Comparison of ENCODE assay signal across 1 cellular context in genomic region chr1:160519542-160520435, GRCh38.
TF ChIP-seq lines count a peak whose summit lies in the region.

No MANE protein-coding gene starts in this region.

TF ChIP-seq in K562, 482 proteins besides CTCF, POLR2A, EP300 and RAD21 (continued from another document and continues in another):
- TF ChIP-seq ZNF174 (CRISPR knock-in tag; IDR thresholded peaks at IDR 0.05) (no peak), PHF20 (IDR thresholded peaks at IDR 0.05; ENCODE audit: partially characterized antibody) (no peak), HDAC3 (IDR thresholded peaks at IDR 0.05; ENCODE audit: borderline replicate concordance, partially characterized antibody) (no peak), ZNF766 (CRISPR knock-in tag; conservative IDR thresholded peaks at IDR 0.05) (peak; percentile 50; the same call in 1 of the 2 replicates), SIN3B (IDR thresholded peaks at IDR 0.05; ENCODE audit: low read depth) (no peak), SOX6 (IDR thresholded peaks at IDR 0.05) (peak; percentile 77; the same call in 1 of the 2 replicates), NFATC3 (IDR thresholded peaks at IDR 0.05) (no peak), JUNB (CRISPR knock-in tag; conservative IDR thresholded peaks at IDR 0.05) (no peak), MCM3 (IDR thresholded peaks at IDR 0.05) (no peak), MBD2 (IDR thresholded peaks at IDR 0.05; ENCODE audit: borderline replicate concordance, low read depth) (no peak), HIVEP1 (CRISPR knock-in tag; IDR thresholded peaks at IDR 0.05) (no peak), NELFE (IDR thresholded peaks at IDR 0.05; ENCODE audit: insufficient read depth, insufficient read length) (no peak), TOE1 (IDR thresholded peaks at IDR 0.05; ENCODE audit: borderline replicate concordance) (no peak), TOE1 (CRISPR knock-in tag; IDR thresholded peaks at IDR 0.05; ENCODE audit: borderline replicate concordance, low read depth) (no peak), ZC3H8 (IDR thresholded peaks at IDR 0.05) (no peak), EP400 (IDR thresholded peaks at IDR 0.05) (no peak), NR2F6 (CRISPR knock-in tag; IDR thresholded peaks at IDR 0.05) (no peak), DNMT1 (IDR thresholded peaks at IDR 0.05) (no peak), FOXM1 (IDR thresholded peaks at IDR 0.05; ENCODE audit: low read depth) (peak; percentile 79; the same call in 1 of the 2 replicates), FOXM1 (CRISPR knock-in tag; IDR thresholded peaks at IDR 0.05; ENCODE audit: low read depth) (no peak), L3MBTL2 (IDR thresholded peaks at IDR 0.05) (peak; percentile 68; the same call in 1 of the 2 replicates), KAT8 (IDR thresholded peaks at IDR 0.05; ENCODE audit: low read depth) (no peak), PHTF2 (CRISPR knock-in tag; IDR thresholded peaks at IDR 0.05) (no peak), EWSR1 (IDR thresholded peaks at IDR 0.05; ENCODE audit: borderline replicate concordance, low read depth, partially characterized antibody) (no peak), SMAD3 (CRISPR knock-in tag; conservative IDR thresholded peaks at IDR 0.05) (no peak), HDAC1 (IDR thresholded peaks at IDR 0.05) (peak in 1 of 2 experiments; percentile 59; a peak in 1 of 4 replicates), SP2 (IDR thresholded peaks at IDR 0.05; ENCODE audit: extremely low read depth, low read depth, low read length, poor library complexity, severe bottlenecking) (no peak), KLF1 (tag; IDR thresholded peaks at IDR 0.05) (no peak), DACH1 (IDR thresholded peaks at IDR 0.05; ENCODE audit: partially characterized antibody) (no peak), ZNF316 (IDR thresholded peaks at IDR 0.05) (no peak), CC2D1A (IDR thresholded peaks at IDR 0.05) (peak; percentile 64; the same call in 1 of the 2 replicates), ZNF407 (IDR thresholded peaks at IDR 0.05; ENCODE audit: low read depth) (no peak)
- TF ChIP-seq, protein P1, sequence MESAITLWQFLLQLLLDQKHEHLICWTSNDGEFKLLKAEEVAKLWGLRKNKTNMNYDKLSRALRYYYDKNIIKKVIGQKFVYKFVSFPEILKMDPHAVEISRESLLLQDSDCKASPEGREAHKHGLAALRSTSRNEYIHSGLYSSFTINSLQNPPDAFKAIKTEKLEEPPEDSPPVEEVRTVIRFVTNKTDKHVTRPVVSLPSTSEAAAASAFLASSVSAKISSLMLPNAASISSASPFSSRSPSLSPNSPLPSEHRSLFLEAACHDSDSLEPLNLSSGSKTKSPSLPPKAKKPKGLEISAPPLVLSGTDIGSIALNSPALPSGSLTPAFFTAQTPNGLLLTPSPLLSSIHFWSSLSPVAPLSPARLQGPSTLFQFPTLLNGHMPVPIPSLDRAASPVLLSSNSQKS (CRISPR knock-in tag; IDR thresholded peaks at IDR 0.05), result no peak
- TF ChIP-seq, protein P2, sequence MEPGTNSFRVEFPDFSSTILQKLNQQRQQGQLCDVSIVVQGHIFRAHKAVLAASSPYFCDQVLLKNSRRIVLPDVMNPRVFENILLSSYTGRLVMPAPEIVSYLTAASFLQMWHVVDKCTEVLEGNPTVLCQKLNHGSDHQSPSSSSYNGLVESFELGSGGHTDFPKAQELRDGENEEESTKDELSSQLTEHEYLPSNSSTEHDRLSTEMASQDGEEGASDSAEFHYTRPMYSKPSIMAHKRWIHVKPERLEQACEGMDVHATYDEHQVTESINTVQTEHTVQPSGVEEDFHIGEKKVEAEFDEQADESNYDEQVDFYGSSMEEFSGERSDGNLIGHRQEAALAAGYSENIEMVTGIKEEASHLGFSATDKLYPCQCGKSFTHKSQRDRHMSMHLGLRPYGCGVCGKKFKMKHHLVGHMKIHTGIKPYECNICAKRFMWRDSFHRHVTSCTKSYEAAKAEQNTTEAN (CRISPR knock-in tag; IDR thresholded peaks at IDR 0.05), result no peak
- TF ChIP-seq, protein P3, sequence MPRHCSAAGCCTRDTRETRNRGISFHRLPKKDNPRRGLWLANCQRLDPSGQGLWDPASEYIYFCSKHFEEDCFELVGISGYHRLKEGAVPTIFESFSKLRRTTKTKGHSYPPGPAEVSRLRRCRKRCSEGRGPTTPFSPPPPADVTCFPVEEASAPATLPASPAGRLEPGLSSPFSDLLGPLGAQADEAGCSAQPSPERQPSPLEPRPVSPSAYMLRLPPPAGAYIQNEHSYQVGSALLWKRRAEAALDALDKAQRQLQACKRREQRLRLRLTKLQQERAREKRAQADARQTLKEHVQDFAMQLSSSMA (CRISPR knock-in tag; IDR thresholded peaks at IDR 0.05), result no peak
- TF ChIP-seq, protein P4, sequence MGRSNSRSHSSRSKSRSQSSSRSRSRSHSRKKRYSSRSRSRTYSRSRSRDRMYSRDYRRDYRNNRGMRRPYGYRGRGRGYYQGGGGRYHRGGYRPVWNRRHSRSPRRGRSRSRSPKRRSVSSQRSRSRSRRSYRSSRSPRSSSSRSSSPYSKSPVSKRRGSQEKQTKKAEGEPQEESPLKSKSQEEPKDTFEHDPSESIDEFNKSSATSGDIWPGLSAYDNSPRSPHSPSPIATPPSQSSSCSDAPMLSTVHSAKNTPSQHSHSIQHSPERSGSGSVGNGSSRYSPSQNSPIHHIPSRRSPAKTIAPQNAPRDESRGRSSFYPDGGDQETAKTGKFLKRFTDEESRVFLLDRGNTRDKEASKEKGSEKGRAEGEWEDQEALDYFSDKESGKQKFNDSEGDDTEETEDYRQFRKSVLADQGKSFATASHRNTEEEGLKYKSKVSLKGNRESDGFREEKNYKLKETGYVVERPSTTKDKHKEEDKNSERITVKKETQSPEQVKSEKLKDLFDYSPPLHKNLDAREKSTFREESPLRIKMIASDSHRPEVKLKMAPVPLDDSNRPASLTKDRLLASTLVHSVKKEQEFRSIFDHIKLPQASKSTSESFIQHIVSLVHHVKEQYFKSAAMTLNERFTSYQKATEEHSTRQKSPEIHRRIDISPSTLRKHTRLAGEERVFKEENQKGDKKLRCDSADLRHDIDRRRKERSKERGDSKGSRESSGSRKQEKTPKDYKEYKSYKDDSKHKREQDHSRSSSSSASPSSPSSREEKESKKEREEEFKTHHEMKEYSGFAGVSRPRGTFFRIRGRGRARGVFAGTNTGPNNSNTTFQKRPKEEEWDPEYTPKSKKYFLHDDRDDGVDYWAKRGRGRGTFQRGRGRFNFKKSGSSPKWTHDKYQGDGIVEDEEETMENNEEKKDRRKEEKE (IDR thresholded peaks at IDR 0.05; ENCODE audit: borderline replicate concordance in 1 of 2, control insufficient read depth in 1 of 2, low read depth in 2 of 2, low read length in 1 of 2), result no peak
- TF ChIP-seq, protein P5, sequence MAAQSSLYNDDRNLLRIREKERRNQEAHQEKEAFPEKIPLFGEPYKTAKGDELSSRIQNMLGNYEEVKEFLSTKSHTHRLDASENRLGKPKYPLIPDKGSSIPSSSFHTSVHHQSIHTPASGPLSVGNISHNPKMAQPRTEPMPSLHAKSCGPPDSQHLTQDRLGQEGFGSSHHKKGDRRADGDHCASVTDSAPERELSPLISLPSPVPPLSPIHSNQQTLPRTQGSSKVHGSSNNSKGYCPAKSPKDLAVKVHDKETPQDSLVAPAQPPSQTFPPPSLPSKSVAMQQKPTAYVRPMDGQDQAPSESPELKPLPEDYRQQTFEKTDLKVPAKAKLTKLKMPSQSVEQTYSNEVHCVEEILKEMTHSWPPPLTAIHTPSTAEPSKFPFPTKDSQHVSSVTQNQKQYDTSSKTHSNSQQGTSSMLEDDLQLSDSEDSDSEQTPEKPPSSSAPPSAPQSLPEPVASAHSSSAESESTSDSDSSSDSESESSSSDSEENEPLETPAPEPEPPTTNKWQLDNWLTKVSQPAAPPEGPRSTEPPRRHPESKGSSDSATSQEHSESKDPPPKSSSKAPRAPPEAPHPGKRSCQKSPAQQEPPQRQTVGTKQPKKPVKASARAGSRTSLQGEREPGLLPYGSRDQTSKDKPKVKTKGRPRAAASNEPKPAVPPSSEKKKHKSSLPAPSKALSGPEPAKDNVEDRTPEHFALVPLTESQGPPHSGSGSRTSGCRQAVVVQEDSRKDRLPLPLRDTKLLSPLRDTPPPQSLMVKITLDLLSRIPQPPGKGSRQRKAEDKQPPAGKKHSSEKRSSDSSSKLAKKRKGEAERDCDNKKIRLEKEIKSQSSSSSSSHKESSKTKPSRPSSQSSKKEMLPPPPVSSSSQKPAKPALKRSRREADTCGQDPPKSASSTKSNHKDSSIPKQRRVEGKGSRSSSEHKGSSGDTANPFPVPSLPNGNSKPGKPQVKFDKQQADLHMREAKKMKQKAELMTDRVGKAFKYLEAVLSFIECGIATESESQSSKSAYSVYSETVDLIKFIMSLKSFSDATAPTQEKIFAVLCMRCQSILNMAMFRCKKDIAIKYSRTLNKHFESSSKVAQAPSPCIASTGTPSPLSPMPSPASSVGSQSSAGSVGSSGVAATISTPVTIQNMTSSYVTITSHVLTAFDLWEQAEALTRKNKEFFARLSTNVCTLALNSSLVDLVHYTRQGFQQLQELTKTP (IDR thresholded peaks at IDR 0.05; ENCODE audit: low read depth in 1 of 2, partially characterized antibody in 2 of 2), result peak in 1 of 2 experiments; percentile 18
- TF ChIP-seq, protein P6, sequence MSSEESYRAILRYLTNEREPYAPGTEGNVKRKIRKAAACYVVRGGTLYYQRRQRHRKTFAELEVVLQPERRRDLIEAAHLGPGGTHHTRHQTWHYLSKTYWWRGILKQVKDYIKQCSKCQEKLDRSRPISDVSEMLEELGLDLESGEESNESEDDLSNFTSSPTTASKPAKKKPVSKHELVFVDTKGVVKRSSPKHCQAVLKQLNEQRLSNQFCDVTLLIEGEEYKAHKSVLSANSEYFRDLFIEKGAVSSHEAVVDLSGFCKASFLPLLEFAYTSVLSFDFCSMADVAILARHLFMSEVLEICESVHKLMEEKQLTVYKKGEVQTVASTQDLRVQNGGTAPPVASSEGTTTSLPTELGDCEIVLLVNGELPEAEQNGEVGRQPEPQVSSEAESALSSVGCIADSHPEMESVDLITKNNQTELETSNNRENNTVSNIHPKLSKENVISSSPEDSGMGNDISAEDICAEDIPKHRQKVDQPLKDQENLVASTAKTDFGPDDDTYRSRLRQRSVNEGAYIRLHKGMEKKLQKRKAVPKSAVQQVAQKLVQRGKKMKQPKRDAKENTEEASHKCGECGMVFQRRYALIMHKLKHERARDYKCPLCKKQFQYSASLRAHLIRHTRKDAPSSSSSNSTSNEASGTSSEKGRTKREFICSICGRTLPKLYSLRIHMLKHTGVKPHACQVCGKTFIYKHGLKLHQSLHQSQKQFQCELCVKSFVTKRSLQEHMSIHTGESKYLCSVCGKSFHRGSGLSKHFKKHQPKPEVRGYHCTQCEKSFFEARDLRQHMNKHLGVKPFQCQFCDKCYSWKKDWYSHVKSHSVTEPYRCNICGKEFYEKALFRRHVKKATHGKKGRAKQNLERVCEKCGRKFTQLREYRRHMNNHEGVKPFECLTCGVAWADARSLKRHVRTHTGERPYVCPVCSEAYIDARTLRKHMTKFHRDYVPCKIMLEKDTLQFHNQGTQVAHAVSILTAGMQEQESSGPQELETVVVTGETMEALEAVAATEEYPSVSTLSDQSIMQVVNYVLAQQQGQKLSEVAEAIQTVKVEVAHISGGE (CRISPR knock-in tag; IDR thresholded peaks at IDR 0.05), result no peak
- TF ChIP-seq, protein P7, sequence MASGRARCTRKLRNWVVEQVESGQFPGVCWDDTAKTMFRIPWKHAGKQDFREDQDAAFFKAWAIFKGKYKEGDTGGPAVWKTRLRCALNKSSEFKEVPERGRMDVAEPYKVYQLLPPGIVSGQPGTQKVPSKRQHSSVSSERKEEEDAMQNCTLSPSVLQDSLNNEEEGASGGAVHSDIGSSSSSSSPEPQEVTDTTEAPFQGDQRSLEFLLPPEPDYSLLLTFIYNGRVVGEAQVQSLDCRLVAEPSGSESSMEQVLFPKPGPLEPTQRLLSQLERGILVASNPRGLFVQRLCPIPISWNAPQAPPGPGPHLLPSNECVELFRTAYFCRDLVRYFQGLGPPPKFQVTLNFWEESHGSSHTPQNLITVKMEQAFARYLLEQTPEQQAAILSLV (tag; IDR thresholded peaks at IDR 0.05), result no peak
